In genomic region chrX:65196758-65197371, GRCh38 we compare ENCODE assay signal across 1 cellular context.
TF ChIP-seq lines count a peak whose summit lies in the region.

No MANE protein-coding gene starts in this region.

TF ChIP-seq in HepG2, 621 proteins besides CTCF, POLR2A, EP300 and RAD21 (continued from another document and continues in another):
- TF ChIP-seq, protein P1, sequence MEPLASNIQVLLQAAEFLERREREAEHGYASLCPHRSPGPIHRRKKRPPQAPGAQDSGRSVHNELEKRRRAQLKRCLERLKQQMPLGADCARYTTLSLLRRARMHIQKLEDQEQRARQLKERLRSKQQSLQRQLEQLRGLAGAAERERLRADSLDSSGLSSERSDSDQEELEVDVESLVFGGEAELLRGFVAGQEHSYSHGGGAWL (CRISPR knock-in tag; IDR thresholded peaks at IDR 0.05), result no peak
- TF ChIP-seq GRHL1 (CRISPR knock-in tag; conservative IDR thresholded peaks at IDR 0.05), result no peak
- peak; percentile 68 for TF ChIP-seq HNF4G (IDR thresholded peaks at IDR 0.05; ENCODE audit: borderline replicate concordance, low read depth, low read length)
- TF ChIP-seq HNF4G (CRISPR knock-in tag; IDR thresholded peaks at IDR 0.05; ENCODE audit: borderline replicate concordance, low read depth), result no peak
- TF ChIP-seq ZNF235 (CRISPR knock-in tag; IDR thresholded peaks at IDR 0.05; ENCODE audit: borderline replicate concordance), result no peak
- TF ChIP-seq MIER2 (CRISPR knock-in tag; IDR thresholded peaks at IDR 0.05), result 0 out of 2 replicates have a peak, but pooled peaks have one; percentile 67
- no peak for TF ChIP-seq DPF2 (CRISPR knock-in tag; IDR thresholded peaks at IDR 0.05; ENCODE audit: borderline replicate concordance, low read depth)
- peak; percentile 55; the same call in 1 of the 2 replicates for TF ChIP-seq KDM2A (CRISPR knock-in tag; IDR thresholded peaks at IDR 0.05; ENCODE audit: borderline replicate concordance, low read depth)
- 0 out of 2 replicates have a peak, but pooled peaks have one; percentile 41 for TF ChIP-seq SPEN (CRISPR knock-in tag; IDR thresholded peaks at IDR 0.05; ENCODE audit: low read depth)
- TF ChIP-seq DNMT1 (CRISPR knock-in tag; IDR thresholded peaks at IDR 0.05), result no peak
- TF ChIP-seq SRSF1 (optimal IDR thresholded peaks at IDR 0.05; ENCODE audit: low read depth, low read length), result no peak
- TF ChIP-seq EED (CRISPR knock-in tag; IDR thresholded peaks at IDR 0.05), result no peak
- peak; percentile 39 for TF ChIP-seq HNRNPLL (IDR thresholded peaks at IDR 0.05; ENCODE audit: low read depth, low read length, poor library complexity, severe bottlenecking)
- TF ChIP-seq IRF2 (CRISPR knock-in tag; IDR thresholded peaks at IDR 0.05), result peak; percentile 64; the same call in 1 of the 2 replicates
- TF ChIP-seq FOXK2 (IDR thresholded peaks at IDR 0.05), result no peak
- TF ChIP-seq KDM3A (CRISPR knock-in tag; IDR thresholded peaks at IDR 0.05; ENCODE audit: low read depth), result no peak
- TF ChIP-seq RBFOX2 (IDR thresholded peaks at IDR 0.05; ENCODE audit: low read depth, low read length), result no peak
- peak; percentile 48; the same call in 1 of the 2 replicates for TF ChIP-seq YEATS4 (CRISPR knock-in tag; IDR thresholded peaks at IDR 0.05; ENCODE audit: borderline replicate concordance)
- TF ChIP-seq SP5 (CRISPR knock-in tag; IDR thresholded peaks at IDR 0.05; ENCODE audit: borderline replicate concordance, low read depth), result peak; percentile 47; the same call in 1 of the 2 replicates
- 0 out of 2 replicates have a peak, but pooled peaks have one; percentile 24 for TF ChIP-seq ZNF629 (CRISPR knock-in tag; conservative IDR thresholded peaks at IDR 0.05)
- peak; percentile 51; the same call in 1 of the 2 replicates for TF ChIP-seq NCOR1 (IDR thresholded peaks at IDR 0.05; ENCODE audit: borderline replicate concordance, low read length)
- 0 out of 4 replicates have a peak, but pooled peaks of 1 of the 2 experiments have one; percentile 31 for TF ChIP-seq REST (IDR thresholded peaks at IDR 0.05; ENCODE audit: borderline replicate concordance in 1 of 2, low read depth in 1 of 2, low read length in 2 of 2)
- no peak for TF ChIP-seq ZNF234 (CRISPR knock-in tag; conservative IDR thresholded peaks at IDR 0.05)
- no peak for TF ChIP-seq HCFC1 (IDR thresholded peaks at IDR 0.05; ENCODE audit: low read depth, low read length)
- TF ChIP-seq ZNF614 (CRISPR knock-in tag; IDR thresholded peaks at IDR 0.05; ENCODE audit: borderline replicate concordance), result 0 out of 2 replicates have a peak, but pooled peaks have one; percentile 24
- TF ChIP-seq TFDP1 (CRISPR knock-in tag; IDR thresholded peaks at IDR 0.05; ENCODE audit: borderline replicate concordance), result peak; percentile 38; the same call in 1 of the 2 replicates
- TF ChIP-seq ZNF160 (CRISPR knock-in tag; IDR thresholded peaks at IDR 0.05), result no peak
- TF ChIP-seq RFXAP (CRISPR knock-in tag; IDR thresholded peaks at IDR 0.05; ENCODE audit: borderline replicate concordance), result no peak
- no peak for TF ChIP-seq HIVEP1 (CRISPR knock-in tag; IDR thresholded peaks at IDR 0.05)
- no peak for TF ChIP-seq SKI (IDR thresholded peaks at IDR 0.05; ENCODE audit: partially characterized antibody)
- TF ChIP-seq, protein P2, sequence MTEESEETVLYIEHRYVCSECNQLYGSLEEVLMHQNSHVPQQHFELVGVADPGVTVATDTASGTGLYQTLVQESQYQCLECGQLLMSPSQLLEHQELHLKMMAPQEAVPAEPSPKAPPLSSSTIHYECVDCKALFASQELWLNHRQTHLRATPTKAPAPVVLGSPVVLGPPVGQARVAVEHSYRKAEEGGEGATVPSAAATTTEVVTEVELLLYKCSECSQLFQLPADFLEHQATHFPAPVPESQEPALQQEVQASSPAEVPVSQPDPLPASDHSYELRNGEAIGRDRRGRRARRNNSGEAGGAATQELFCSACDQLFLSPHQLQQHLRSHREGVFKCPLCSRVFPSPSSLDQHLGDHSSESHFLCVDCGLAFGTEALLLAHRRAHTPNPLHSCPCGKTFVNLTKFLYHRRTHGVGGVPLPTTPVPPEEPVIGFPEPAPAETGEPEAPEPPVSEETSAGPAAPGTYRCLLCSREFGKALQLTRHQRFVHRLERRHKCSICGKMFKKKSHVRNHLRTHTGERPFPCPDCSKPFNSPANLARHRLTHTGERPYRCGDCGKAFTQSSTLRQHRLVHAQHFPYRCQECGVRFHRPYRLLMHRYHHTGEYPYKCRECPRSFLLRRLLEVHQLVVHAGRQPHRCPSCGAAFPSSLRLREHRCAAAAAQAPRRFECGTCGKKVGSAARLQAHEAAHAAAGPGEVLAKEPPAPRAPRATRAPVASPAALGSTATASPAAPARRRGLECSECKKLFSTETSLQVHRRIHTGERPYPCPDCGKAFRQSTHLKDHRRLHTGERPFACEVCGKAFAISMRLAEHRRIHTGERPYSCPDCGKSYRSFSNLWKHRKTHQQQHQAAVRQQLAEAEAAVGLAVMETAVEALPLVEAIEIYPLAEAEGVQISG (CRISPR knock-in tag; IDR thresholded peaks at IDR 0.05), result peak; percentile 45
- TF ChIP-seq TBX2 (CRISPR knock-in tag; IDR thresholded peaks at IDR 0.05; ENCODE audit: borderline replicate concordance), result 0 out of 2 replicates have a peak, but pooled peaks have one; percentile 19
- TF ChIP-seq, protein P3, sequence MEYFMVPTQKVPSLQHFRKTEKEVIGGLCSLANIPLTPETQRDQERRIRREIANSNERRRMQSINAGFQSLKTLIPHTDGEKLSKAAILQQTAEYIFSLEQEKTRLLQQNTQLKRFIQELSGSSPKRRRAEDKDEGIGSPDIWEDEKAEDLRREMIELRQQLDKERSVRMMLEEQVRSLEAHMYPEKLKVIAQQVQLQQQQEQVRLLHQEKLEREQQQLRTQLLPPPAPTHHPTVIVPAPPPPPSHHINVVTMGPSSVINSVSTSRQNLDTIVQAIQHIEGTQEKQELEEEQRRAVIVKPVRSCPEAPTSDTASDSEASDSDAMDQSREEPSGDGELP (IDR thresholded peaks at IDR 0.05; ENCODE audit: borderline replicate concordance, low read depth), result peak; percentile 79; the same call in 1 of the 2 replicates
- 0 out of 2 replicates have a peak, but pooled peaks have one; percentile 24 for TF ChIP-seq PITX1 (CRISPR knock-in tag; IDR thresholded peaks at IDR 0.05)
- TF ChIP-seq NCOA2 (CRISPR knock-in tag; IDR thresholded peaks at IDR 0.05), result peak; percentile 45; the same call in 1 of the 2 replicates
- no peak for TF ChIP-seq NFYB (CRISPR knock-in tag; IDR thresholded peaks at IDR 0.05)
- TF ChIP-seq ADNP (CRISPR knock-in tag; IDR thresholded peaks at IDR 0.05), result no peak
- TF ChIP-seq ZNF7 (CRISPR knock-in tag; IDR thresholded peaks at IDR 0.05), result no peak
- TF ChIP-seq HOXA3 (CRISPR knock-in tag; IDR thresholded peaks at IDR 0.05), result peak; percentile 51; the same call in 1 of the 2 replicates
- no peak for TF ChIP-seq ZNF382 (CRISPR knock-in tag; IDR thresholded peaks at IDR 0.05; ENCODE audit: borderline replicate concordance)
- TF ChIP-seq, protein P4, sequence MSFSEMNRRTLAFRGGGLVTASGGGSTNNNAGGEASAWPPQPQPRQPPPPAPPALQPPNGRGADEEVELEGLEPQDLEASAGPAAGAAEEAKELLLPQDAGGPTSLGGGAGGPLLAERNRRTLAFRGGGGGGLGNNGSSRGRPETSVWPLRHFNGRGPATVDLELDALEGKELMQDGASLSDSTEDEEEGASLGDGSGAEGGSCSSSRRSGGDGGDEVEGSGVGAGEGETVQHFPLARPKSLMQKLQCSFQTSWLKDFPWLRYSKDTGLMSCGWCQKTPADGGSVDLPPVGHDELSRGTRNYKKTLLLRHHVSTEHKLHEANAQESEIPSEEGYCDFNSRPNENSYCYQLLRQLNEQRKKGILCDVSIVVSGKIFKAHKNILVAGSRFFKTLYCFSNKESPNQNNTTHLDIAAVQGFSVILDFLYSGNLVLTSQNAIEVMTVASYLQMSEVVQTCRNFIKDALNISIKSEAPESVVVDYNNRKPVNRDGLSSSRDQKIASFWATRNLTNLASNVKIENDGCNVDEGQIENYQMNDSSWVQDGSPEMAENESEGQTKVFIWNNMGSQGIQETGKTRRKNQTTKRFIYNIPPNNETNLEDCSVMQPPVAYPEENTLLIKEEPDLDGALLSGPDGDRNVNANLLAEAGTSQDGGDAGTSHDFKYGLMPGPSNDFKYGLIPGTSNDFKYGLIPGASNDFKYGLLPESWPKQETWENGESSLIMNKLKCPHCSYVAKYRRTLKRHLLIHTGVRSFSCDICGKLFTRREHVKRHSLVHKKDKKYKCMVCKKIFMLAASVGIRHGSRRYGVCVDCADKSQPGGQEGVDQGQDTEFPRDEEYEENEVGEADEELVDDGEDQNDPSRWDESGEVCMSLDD (CRISPR knock-in tag; IDR thresholded peaks at IDR 0.05; ENCODE audit: borderline replicate concordance), result no peak
- TF ChIP-seq SALL1 (CRISPR knock-in tag; IDR thresholded peaks at IDR 0.05), result peak; percentile 71
- peak; percentile 86 for TF ChIP-seq HNF4A (CRISPR knock-in tag; IDR thresholded peaks at IDR 0.05)
- TF ChIP-seq ZNF530 (CRISPR knock-in tag; IDR thresholded peaks at IDR 0.05; ENCODE audit: low read depth), result no peak
- TF ChIP-seq SNAPC2 (CRISPR knock-in tag; IDR thresholded peaks at IDR 0.05), result no peak
- TF ChIP-seq, protein P5, sequence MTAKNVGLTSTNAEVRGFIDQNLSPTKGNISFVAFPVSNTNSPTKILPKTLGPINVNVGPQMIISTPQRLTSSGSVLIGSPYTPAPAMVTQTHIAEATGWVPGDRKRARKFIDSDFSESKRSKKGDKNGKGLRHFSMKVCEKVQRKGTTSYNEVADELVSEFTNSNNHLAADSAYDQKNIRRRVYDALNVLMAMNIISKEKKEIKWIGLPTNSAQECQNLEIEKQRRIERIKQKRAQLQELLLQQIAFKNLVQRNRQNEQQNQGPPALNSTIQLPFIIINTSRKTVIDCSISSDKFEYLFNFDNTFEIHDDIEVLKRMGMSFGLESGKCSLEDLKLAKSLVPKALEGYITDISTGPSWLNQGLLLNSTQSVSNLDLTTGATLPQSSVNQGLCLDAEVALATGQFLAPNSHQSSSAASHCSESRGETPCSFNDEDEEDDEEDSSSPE (CRISPR knock-in tag; IDR thresholded peaks at IDR 0.05), result peak; percentile 42; the same call in 1 of the 2 replicates
- TF ChIP-seq, protein P6, sequence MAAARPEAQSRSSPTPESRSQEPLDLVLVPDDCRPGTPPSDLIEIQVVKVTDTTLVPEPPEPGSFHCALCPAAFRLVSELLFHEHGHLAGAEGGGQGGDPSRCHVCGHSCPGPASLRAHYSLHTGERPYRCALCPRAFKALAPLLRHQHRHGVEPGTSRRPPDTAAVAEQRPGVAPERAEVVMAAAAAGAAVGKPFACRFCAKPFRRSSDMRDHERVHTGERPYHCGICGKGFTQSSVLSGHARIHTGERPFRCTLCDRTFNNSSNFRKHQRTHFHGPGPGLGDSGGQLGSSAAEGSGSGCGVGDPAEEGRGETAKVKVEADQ (CRISPR knock-in tag; IDR thresholded peaks at IDR 0.05; ENCODE audit: borderline replicate concordance), result no peak
